24 cellular contexts compared by ENCODE assay signal in genomic region chr9:14671327-14671840, GRCh38. TPM values are rescaled to one million over a fixed set of nuclear protein-coding genes. Genes with fewer than 3 reads are reported as not detected.
DNase-seq lines count a peak whose midpoint lies in the region; ATAC-seq, FAIRE-seq and TF ChIP-seq lines count a peak whose summit lies in the region.
"Had no signal": no experiment of that assay in that cellular context is flagged by ENCODE, and none has a peak within 500 bp of the region (broad histone marks: within the 10 kb centered on the region; RNA-seq: fewer than 3 reads in every experiment).

No MANE protein-coding gene starts in this region.

- H3K9me3 ChIP-seq in astrocyte (ENCODE audit: insufficient read depth, low read depth, low read length) (no peaks in the 10 kb centered on the region), keratinocyte (ENCODE audit: control insufficient read depth, low read depth, low read length) (no peaks in the 10 kb centered on the region)

- H3K27me3 Mint-ChIP-seq in activated CD4-positive, alpha-beta memory T cell treated with anti-CD3 and anti-CD28 coated beads for 36 hours, result no peaks in the 10 kb centered on the region
- no peaks in the 10 kb centered on the region for H3K27me3 Mint-ChIP-seq in activated CD4-positive, alpha-beta memory T cell treated with anti-CD3 and anti-CD28 coated beads, Interleukin-2, amount 10 ng/mL, durations not matched to agents 7 days and 5 days
- H3K27me3 Mint-ChIP-seq in astrocyte (ENCODE audit: low read depth, unreplicated experiment), result no peaks in the 10 kb centered on the region
- H3K27me3 Mint-ChIP-seq: CD8-positive, alpha-beta memory T cell; IgD-negative memory B cell had no signal

- peak overlapping the region; percentile 69 for H3K27ac Mint-ChIP-seq in activated CD4-positive, alpha-beta memory T cell treated with anti-CD3 and anti-CD28 coated beads for 36 hours
- H3K27ac Mint-ChIP-seq in activated CD4-positive, alpha-beta memory T cell treated with anti-CD3 and anti-CD28 coated beads, Interleukin-2, amount 10 ng/mL, durations not matched to agents 7 days and 5 days, result no peak overlapping the region
- no peak overlapping the region for H3K27ac Mint-ChIP-seq in astrocyte (ENCODE audit: unreplicated experiment)
- H3K27ac Mint-ChIP-seq: CD8-positive, alpha-beta memory T cell; H9 had no signal

- CTCF ChIA-PET in activated CD4-positive, alpha-beta memory T cell treated with anti-CD3 and anti-CD28 coated beads for 36 hours (lab: Charles Lee), result interaction anchor here (1.7 kb wide), 1 partner anchor 10 kb away, joined by 7 read pairs; no protein-coding TSS in a partner anchor
- CTCF ChIA-PET in activated CD4-positive, alpha-beta memory T cell treated with anti-CD3 and anti-CD28 coated beads, Interleukin-2, amount 10 ng/mL, durations not matched to agents 7 days and 5 days (lab: Charles Lee), result interaction anchor here (1.5 kb wide), 1 partner anchor 10 kb away, joined by 5 read pairs; no protein-coding TSS in a partner anchor

- peaks cover 13% of the 10 kb centered on the region for H3K4me1 Mint-ChIP-seq in activated CD4-positive, alpha-beta memory T cell treated with anti-CD3 and anti-CD28 coated beads for 36 hours (ENCODE audit: low read depth)
- peaks cover 19% of the 10 kb centered on the region for H3K4me1 Mint-ChIP-seq in activated CD4-positive, alpha-beta memory T cell treated with anti-CD3 and anti-CD28 coated beads, Interleukin-2, amount 10 ng/mL, durations not matched to agents 7 days and 5 days
- peaks cover 9% of the 10 kb centered on the region for H3K4me1 Mint-ChIP-seq in astrocyte (ENCODE audit: low read depth, unreplicated experiment)
- H3K4me1 Mint-ChIP-seq: H9 had no signal

- H2AFZ ChIP-seq in ACC112 (ENCODE audit: low read length, unreplicated experiment), result peak overlapping the region; percentile 28
- H2AFZ ChIP-seq in astrocyte (ENCODE audit: low read depth, low read length), result no peak overlapping the region
- no peak overlapping the region for H2AFZ ChIP-seq in keratinocyte (ENCODE audit: control insufficient read depth, low read length)
- H2AFZ ChIP-seq: PC-9 had no signal

- H3K27ac ChIP-seq in ACC112 (ENCODE audit: low read depth, low read length) (peak overlapping the region; percentile 59), astrocyte (ENCODE audit: low read depth, low read length) (no peak overlapping the region), keratinocyte (ENCODE audit: control insufficient read depth, insufficient read depth, low read length) (no peak overlapping the region)
- H3K27ac ChIP-seq: PC-9, RWPE1 had no signal

- peaks cover 14% of the 10 kb centered on the region for H3K4me1 ChIP-seq in ACC112 (ENCODE audit: control insufficient read depth, insufficient read depth, low read length, unreplicated experiment)
- H3K4me1 ChIP-seq in astrocyte (ENCODE audit: insufficient read depth, low read length), result no peaks in the 10 kb centered on the region
- H3K4me1 ChIP-seq in keratinocyte (ENCODE audit: control insufficient read depth, extremely low read depth, insufficient read depth, low read length), result peaks cover 3% of the 10 kb centered on the region

- H3K4me3 ChIP-seq in ACC112 (ENCODE audit: low read depth, low read length), result peak overlapping the region; percentile 20; the same call in 1 of the 2 replicates
- H3K4me3 ChIP-seq in astrocyte (ENCODE audit: insufficient read depth, low read depth, low read length), result no peak overlapping the region
- H3K4me3 ChIP-seq in keratinocyte (ENCODE audit: control insufficient read depth in 2 of 3, extremely low read depth in 1 of 3, insufficient read depth in 2 of 3, low read depth in 1 of 3, low read length in 3 of 3), result no peak overlapping the region
- H3K4me3 ChIP-seq: PC-9 had no signal

- DNase-seq in activated CD4-positive, alpha-beta memory T cell treated with anti-CD3 and anti-CD28 coated beads for 36 hours, result no peak
- DNase-seq in activated CD4-positive, alpha-beta memory T cell treated with anti-CD3 and anti-CD28 coated beads, Interleukin-2, amount 10 ng/mL, durations not matched to agents 7 days and 5 days, result no peak
- DNase-seq in astrocyte (ENCODE audit: low read depth), result no peak
- no peak for DNase-seq in keratinocyte (ENCODE audit: low read depth, low spot score)
- no peak for DNase-seq in amniotic stem cell (lab: John Stamatoyannopoulos, UW)
- DNase-seq in NCI-H1048 (lab: John Stamatoyannopoulos, UW), result no peak
- DNase-seq: C1 segment of cervical spinal cord; CD8-positive, alpha-beta memory T cell; DMS79 treated with DMSO at 0.1 percent for 48 hours; H9; Karpas-422; NCI-H1092; NCI-H1436 treated with DMSO at 0.1 percent for 48 hours; NCI-H2029; NCI-H345; NCI-H524 treated with DMSO at 0.1 percent for 48 hours; PC-9; SIG-M5 had no signal

- POLR2A ChIA-PET in activated CD4-positive, alpha-beta memory T cell treated with anti-CD3 and anti-CD28 coated beads for 36 hours (lab: Charles Lee), result no interaction called here
- POLR2A ChIA-PET in activated CD4-positive, alpha-beta memory T cell treated with anti-CD3 and anti-CD28 coated beads, Interleukin-2, amount 10 ng/mL, durations not matched to agents 7 days and 5 days (lab: Charles Lee), result no interaction called here

- H3K36me3 ChIP-seq in ACC112 (ENCODE audit: insufficient read depth, low read length) (peaks cover 3% of the 10 kb centered on the region; the same call in 1 of the 2 replicates), astrocyte (ENCODE audit: insufficient read depth, low read length) (no peaks in the 10 kb centered on the region), keratinocyte (ENCODE audit: control insufficient read depth in 2 of 2, extremely low read depth in 1 of 2, insufficient read depth in 2 of 2, low read length in 2 of 2) (peaks cover 0 to 2% of the 10 kb centered on the region in 2 experiments)

- dilution Hi-C loops in keratinocyte (cut with MboI; ENCODE audit: extremely low pct_ligation_motif_present, low sequenced_read_pairs), result no loop called here

- H3K4me2 ChIP-seq in astrocyte (ENCODE audit: low read length) (peak overlapping the region; percentile 2), keratinocyte (ENCODE audit: control insufficient read depth, extremely low read depth, insufficient read depth, low read depth, low read length) (no peak overlapping the region)
- H3K4me2 ChIP-seq: PC-9 had no signal

- H3K9me3 Mint-ChIP-seq in activated CD4-positive, alpha-beta memory T cell treated with anti-CD3 and anti-CD28 coated beads for 36 hours, result no peaks in the 10 kb centered on the region
- no peaks in the 10 kb centered on the region for H3K9me3 Mint-ChIP-seq in activated CD4-positive, alpha-beta memory T cell treated with anti-CD3 and anti-CD28 coated beads, Interleukin-2, amount 10 ng/mL, durations not matched to agents 7 days and 5 days
- H3K9me3 Mint-ChIP-seq in astrocyte (ENCODE audit: unreplicated experiment), result no peaks in the 10 kb centered on the region
- H3K9me3 Mint-ChIP-seq: IgD-negative memory B cell had no signal

- intact Hi-C loops in activated CD4-positive, alpha-beta memory T cell treated with anti-CD3 and anti-CD28 coated beads for 36 hours (cut with micrococcal nuclease), result loop anchor here (2.0 to 5.0 kb wide), 3 partner anchors 19 to 557 kb away; no protein-coding TSS in a partner anchor

- no peaks in the 10 kb centered on the region for H3K79me2 ChIP-seq in ACC112 (ENCODE audit: control insufficient read depth, insufficient read depth, low read length, unreplicated experiment)
- no peaks in the 10 kb centered on the region for H3K79me2 ChIP-seq in astrocyte (ENCODE audit: insufficient read depth, low read length)
- H3K79me2 ChIP-seq in keratinocyte (ENCODE audit: control insufficient read depth, insufficient read depth, low read length), result no peaks in the 10 kb centered on the region

- TF ChIP-seq CTCF in astrocyte (IDR thresholded peaks at IDR 0.05; ENCODE audit: insufficient read depth, low read depth, low read length), result no peak
- TF ChIP-seq CTCF in keratinocyte (optimal IDR thresholded peaks at IDR 0.05 in 1 of 3, IDR thresholded peaks at IDR 0.05 in 1 of 3, conservative IDR thresholded peaks at IDR 0.05 in 1 of 3; ENCODE audit: extremely low read depth in 1 of 3, insufficient read depth in 2 of 3, low read length in 3 of 3), result no peak

- H3K27me3 ChIP-seq in ACC112 (ENCODE audit: insufficient read depth, low read length) (no peaks in the 10 kb centered on the region), astrocyte (ENCODE audit: insufficient read depth, low read length) (no peaks in the 10 kb centered on the region), keratinocyte (ENCODE audit: control insufficient read depth, extremely low read depth, insufficient read depth, low read length) (no peaks in the 10 kb centered on the region)

- H3K36me3 Mint-ChIP-seq in activated CD4-positive, alpha-beta memory T cell treated with anti-CD3 and anti-CD28 coated beads for 36 hours, result peaks cover 17% of the 10 kb centered on the region
- peaks cover 16% of the 10 kb centered on the region for H3K36me3 Mint-ChIP-seq in activated CD4-positive, alpha-beta memory T cell treated with anti-CD3 and anti-CD28 coated beads, Interleukin-2, amount 10 ng/mL, durations not matched to agents 7 days and 5 days (ENCODE audit: low read depth)
- peaks cover 8% of the 10 kb centered on the region for H3K36me3 Mint-ChIP-seq in astrocyte (ENCODE audit: low read depth, unreplicated experiment)

- ATAC-seq in HG03432 (IDR thresholded peaks at IDR 0.05; ENCODE audit: unreplicated experiment), result no peak

- FAIRE-seq in astrocyte (lab: Jason Lieb, UNC), result peak; percentile 20
- FAIRE-seq in keratinocyte (lab: Jason Lieb, UNC), result peak; percentile 5

- H3K9ac ChIP-seq in astrocyte (ENCODE audit: low read length) (no peak overlapping the region), keratinocyte (ENCODE audit: control insufficient read depth, extremely low read depth, insufficient read depth, low read length) (no peak overlapping the region)

- no peaks in the 10 kb centered on the region for H4K20me1 ChIP-seq in astrocyte (ENCODE audit: insufficient read depth, low read length)
- H4K20me1 ChIP-seq in keratinocyte (ENCODE audit: control insufficient read depth, extremely low read depth, insufficient read depth, low read length), result no peaks in the 10 kb centered on the region

- no peak overlapping the region for H3K4me3 Mint-ChIP-seq in activated CD4-positive, alpha-beta memory T cell treated with anti-CD3 and anti-CD28 coated beads for 36 hours
- H3K4me3 Mint-ChIP-seq in activated CD4-positive, alpha-beta memory T cell treated with anti-CD3 and anti-CD28 coated beads, Interleukin-2, amount 10 ng/mL, durations not matched to agents 7 days and 5 days, result no peak overlapping the region
- no peak overlapping the region for H3K4me3 Mint-ChIP-seq in astrocyte (ENCODE audit: unreplicated experiment)
- H3K4me3 Mint-ChIP-seq: CD8-positive, alpha-beta memory T cell; H9; IgD-negative memory B cell had no signal

- no peaks in the 10 kb centered on the region for H3K9me1 ChIP-seq in keratinocyte (ENCODE audit: control insufficient read depth, extremely low read depth, insufficient read depth, low read length)

RNA-seq across cellular contexts. Expression of gene ZDHHC21, which starts 21.8 kb away (rescaled TPM):
- 1 to 10 TPM; 5.1 to 6.7 TPM for total RNA-seq in activated CD4-positive, alpha-beta memory T cell treated with anti-CD3 and anti-CD28 coated beads for 36 hours
- total RNA-seq in activated CD4-positive, alpha-beta memory T cell treated with anti-CD3 and anti-CD28 coated beads, Interleukin-2, amount 10 ng/mL, durations not matched to agents 7 days and 5 days, result 1 to 10 TPM; 7.5 to 7.6 TPM
- total RNA-seq in astrocyte, result 9.8 and 10.2 TPM in 2 replicates
- polyA plus RNA-seq in keratinocyte, result 2.0 to 4.2 TPM (median 3.9 TPM) in 3 replicates
- polyA plus RNA-seq in keratinocyte (2011; ENCODE audit: low read depth), result 5.6 TPM
- polyA plus RNA-seq in keratinocyte (2011; cell fraction: cytosol; rRNA removed), result 0.95 and 2.3 TPM in 2 replicates
- 6.9 and 10.1 TPM in 2 replicates for polyA plus RNA-seq in keratinocyte (2011; cell fraction: nucleus; rRNA removed)
- polyA plus RNA-seq in keratinocyte (2012; ENCODE audit: low replicate concordance), result 2.1 and 6.0 TPM in 2 replicates
- 1.1 to 6.2 TPM (median 3.6 TPM) in 3 replicates for polyA minus RNA-seq in keratinocyte
- 1.2 TPM for polyA minus RNA-seq in keratinocyte (2011; cell fraction: cytosol; rRNA and poly(A)+ RNA removed)
- polyA minus RNA-seq in keratinocyte (2011; cell fraction: nucleus; rRNA and poly(A)+ RNA removed), result 8.2 and 14.7 TPM in 2 replicates

RNA-seq across cellular contexts. Expression of gene CER1, which starts 51.1 kb away (rescaled TPM):
- total RNA-seq in activated CD4-positive, alpha-beta memory T cell treated with anti-CD3 and anti-CD28 coated beads for 36 hours, result not detected
- not detected for total RNA-seq in activated CD4-positive, alpha-beta memory T cell treated with anti-CD3 and anti-CD28 coated beads, Interleukin-2, amount 10 ng/mL, durations not matched to agents 7 days and 5 days
- 2.2 and 2.8 TPM in 2 replicates for total RNA-seq in astrocyte
- not detected in 3 replicates for polyA plus RNA-seq in keratinocyte
- polyA plus RNA-seq in keratinocyte (2011; ENCODE audit: low read depth), result not detected
- polyA plus RNA-seq in keratinocyte (2011; cell fraction: cytosol; rRNA removed), result not detected in 2 replicates
- polyA plus RNA-seq in keratinocyte (2011; cell fraction: nucleus; rRNA removed), result not detected in 2 replicates
- not detected in 2 replicates for polyA plus RNA-seq in keratinocyte (2012; ENCODE audit: low replicate concordance)
- polyA minus RNA-seq in keratinocyte, result not detected in 3 replicates
- polyA minus RNA-seq in keratinocyte (2011; cell fraction: cytosol; rRNA and poly(A)+ RNA removed), result not detected
- polyA minus RNA-seq in keratinocyte (2011; cell fraction: nucleus; rRNA and poly(A)+ RNA removed), result not detected in 2 replicates
- total RNA-seq: A172; CD8-positive, alpha-beta memory T cell; MCF 10A; PC-9 had no signal
- polyA plus RNA-seq: CD8-positive, alpha-beta memory T cell; IgD-negative memory B cell had no signal
